1 cellular context compared by ENCODE assay signal in the genomic region with DNA sequence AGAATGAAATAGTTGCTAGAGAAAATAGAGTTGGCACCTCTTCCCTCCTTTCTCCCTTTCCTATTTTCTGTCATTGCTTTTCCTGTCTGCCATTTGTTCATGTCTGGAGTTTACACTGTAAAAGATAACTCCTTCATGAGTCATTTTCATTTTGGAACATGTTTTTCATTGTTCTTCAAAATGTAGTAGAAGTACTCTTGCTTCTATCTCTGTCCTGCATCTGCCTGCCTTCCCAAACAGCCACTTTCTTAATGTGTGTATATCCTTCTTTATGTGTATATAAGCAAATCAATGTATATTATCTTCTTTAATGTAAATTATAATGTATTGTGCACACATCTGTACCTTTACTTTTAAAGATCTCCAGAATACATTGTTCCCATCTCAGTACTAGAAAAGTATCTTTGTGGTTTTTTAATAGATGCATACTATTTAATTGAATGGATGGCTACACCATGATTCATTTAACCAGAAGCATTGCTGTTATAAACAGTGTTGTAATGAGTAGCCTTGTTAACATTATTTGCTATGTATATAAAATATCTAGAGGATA.
TF ChIP-seq lines count a peak whose summit lies in the region.

No MANE protein-coding gene starts in this region.

TF ChIP-seq in K562, 482 proteins besides CTCF, POLR2A, EP300 and RAD21 (continued from another document):
- TF ChIP-seq, protein P1, sequence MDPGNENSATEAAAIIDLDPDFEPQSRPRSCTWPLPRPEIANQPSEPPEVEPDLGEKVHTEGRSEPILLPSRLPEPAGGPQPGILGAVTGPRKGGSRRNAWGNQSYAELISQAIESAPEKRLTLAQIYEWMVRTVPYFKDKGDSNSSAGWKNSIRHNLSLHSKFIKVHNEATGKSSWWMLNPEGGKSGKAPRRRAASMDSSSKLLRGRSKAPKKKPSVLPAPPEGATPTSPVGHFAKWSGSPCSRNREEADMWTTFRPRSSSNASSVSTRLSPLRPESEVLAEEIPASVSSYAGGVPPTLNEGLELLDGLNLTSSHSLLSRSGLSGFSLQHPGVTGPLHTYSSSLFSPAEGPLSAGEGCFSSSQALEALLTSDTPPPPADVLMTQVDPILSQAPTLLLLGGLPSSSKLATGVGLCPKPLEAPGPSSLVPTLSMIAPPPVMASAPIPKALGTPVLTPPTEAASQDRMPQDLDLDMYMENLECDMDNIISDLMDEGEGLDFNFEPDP (CRISPR knock-in tag; IDR thresholded peaks at IDR 0.05), result no peak
- TF ChIP-seq TAL1 (IDR thresholded peaks at IDR 0.05), result peak; percentile 75
- TF ChIP-seq ZNF57 (CRISPR knock-in tag; IDR thresholded peaks at IDR 0.05), result no peak
- TF ChIP-seq ZNF354B (CRISPR knock-in tag; IDR thresholded peaks at IDR 0.05), result no peak
- TF ChIP-seq, protein P2, sequence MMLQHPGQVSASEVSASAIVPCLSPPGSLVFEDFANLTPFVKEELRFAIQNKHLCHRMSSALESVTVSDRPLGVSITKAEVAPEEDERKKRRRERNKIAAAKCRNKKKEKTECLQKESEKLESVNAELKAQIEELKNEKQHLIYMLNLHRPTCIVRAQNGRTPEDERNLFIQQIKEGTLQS (IDR thresholded peaks at IDR 0.05), result peak; percentile 89
- TF ChIP-seq, protein P2 (CRISPR knock-in tag; conservative IDR thresholded peaks at IDR 0.05), result no peak
- TF ChIP-seq ZNF24 (IDR thresholded peaks at IDR 0.05), result peak; percentile 85
- TF ChIP-seq ELF1 (tag; IDR thresholded peaks at IDR 0.05), result no peak
- peak; percentile 33; the same call in 1 of the 2 replicates for TF ChIP-seq ATF7 (IDR thresholded peaks at IDR 0.05)
- TF ChIP-seq ZNF224 (CRISPR knock-in tag; IDR thresholded peaks at IDR 0.05), result no peak
- peak; percentile 90 for TF ChIP-seq FOSL1 (tag; conservative IDR thresholded peaks at IDR 0.05)
- TF ChIP-seq JUN (IDR thresholded peaks at IDR 0.05; ENCODE audit: borderline replicate concordance, low read depth, low read length), result peak; percentile 34; the same call in 1 of the 2 replicates
- TF ChIP-seq JUN (CRISPR knock-in tag; IDR thresholded peaks at IDR 0.05; ENCODE audit: borderline replicate concordance), result no peak
- TF ChIP-seq NFE2 (IDR thresholded peaks at IDR 0.05; ENCODE audit: low read depth), result peak; percentile 21; the same call in 1 of the 2 replicates
- TF ChIP-seq CBFA2T2 (conservative IDR thresholded peaks at IDR 0.05), result peak; percentile 70
- no peak for TF ChIP-seq THRAP3 (IDR thresholded peaks at IDR 0.05; ENCODE audit: borderline replicate concordance)
- TF ChIP-seq CC2D1A (IDR thresholded peaks at IDR 0.05), result peak; percentile 64; the same call in 1 of the 2 replicates
- TF ChIP-seq OTX1 (CRISPR knock-in tag; IDR thresholded peaks at IDR 0.05), result no peak
- no peak for TF ChIP-seq ZNF717 (CRISPR knock-in tag; IDR thresholded peaks at IDR 0.05)
- no peak for TF ChIP-seq NCOA6 (IDR thresholded peaks at IDR 0.05)
- TF ChIP-seq CTBP1 (IDR thresholded peaks at IDR 0.05; ENCODE audit: borderline replicate concordance), result peak; percentile 58; the same call in 1 of the 2 replicates
- TF ChIP-seq TFAM (CRISPR knock-in tag; conservative IDR thresholded peaks at IDR 0.05), result no peak
- TF ChIP-seq SMARCC2 (IDR thresholded peaks at IDR 0.05; ENCODE audit: low read depth), result peak; percentile 80; the same call in 1 of the 2 replicates
- TF ChIP-seq ZFP1 (CRISPR knock-in tag; IDR thresholded peaks at IDR 0.05), result no peak
- TF ChIP-seq CREM (IDR thresholded peaks at IDR 0.05; ENCODE audit: low read depth), result 0 out of 2 replicates have a peak, but pooled peaks have one; percentile 20
- no peak for TF ChIP-seq STAG1 (CRISPR knock-in tag; IDR thresholded peaks at IDR 0.05; ENCODE audit: borderline replicate concordance)
- peak; percentile 61 for TF ChIP-seq STAT5A (IDR thresholded peaks at IDR 0.05; ENCODE audit: borderline replicate concordance, low read length)
- TF ChIP-seq, protein P3, sequence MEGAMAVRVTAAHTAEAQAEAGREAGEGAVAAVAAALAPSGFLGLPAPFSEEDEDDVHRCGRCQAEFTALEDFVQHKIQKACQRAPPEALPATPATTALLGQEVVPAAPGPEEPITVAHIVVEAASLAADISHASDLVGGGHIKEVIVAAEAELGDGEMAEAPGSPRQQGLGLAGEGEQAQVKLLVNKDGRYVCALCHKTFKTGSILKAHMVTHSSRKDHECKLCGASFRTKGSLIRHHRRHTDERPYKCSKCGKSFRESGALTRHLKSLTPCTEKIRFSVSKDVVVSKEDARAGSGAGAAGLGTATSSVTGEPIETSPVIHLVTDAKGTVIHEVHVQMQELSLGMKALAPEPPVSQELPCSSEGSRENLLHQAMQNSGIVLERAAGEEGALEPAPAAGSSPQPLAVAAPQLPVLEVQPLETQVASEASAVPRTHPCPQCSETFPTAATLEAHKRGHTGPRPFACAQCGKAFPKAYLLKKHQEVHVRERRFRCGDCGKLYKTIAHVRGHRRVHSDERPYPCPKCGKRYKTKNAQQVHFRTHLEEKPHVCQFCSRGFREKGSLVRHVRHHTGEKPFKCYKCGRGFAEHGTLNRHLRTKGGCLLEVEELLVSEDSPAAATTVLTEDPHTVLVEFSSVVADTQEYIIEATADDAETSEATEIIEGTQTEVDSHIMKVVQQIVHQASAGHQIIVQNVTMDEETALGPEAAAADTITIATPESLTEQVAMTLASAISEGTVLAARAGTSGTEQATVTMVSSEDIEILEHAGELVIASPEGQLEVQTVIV (CRISPR knock-in tag; IDR thresholded peaks at IDR 0.05; ENCODE audit: borderline replicate concordance), result no peak
- TF ChIP-seq, protein P4, sequence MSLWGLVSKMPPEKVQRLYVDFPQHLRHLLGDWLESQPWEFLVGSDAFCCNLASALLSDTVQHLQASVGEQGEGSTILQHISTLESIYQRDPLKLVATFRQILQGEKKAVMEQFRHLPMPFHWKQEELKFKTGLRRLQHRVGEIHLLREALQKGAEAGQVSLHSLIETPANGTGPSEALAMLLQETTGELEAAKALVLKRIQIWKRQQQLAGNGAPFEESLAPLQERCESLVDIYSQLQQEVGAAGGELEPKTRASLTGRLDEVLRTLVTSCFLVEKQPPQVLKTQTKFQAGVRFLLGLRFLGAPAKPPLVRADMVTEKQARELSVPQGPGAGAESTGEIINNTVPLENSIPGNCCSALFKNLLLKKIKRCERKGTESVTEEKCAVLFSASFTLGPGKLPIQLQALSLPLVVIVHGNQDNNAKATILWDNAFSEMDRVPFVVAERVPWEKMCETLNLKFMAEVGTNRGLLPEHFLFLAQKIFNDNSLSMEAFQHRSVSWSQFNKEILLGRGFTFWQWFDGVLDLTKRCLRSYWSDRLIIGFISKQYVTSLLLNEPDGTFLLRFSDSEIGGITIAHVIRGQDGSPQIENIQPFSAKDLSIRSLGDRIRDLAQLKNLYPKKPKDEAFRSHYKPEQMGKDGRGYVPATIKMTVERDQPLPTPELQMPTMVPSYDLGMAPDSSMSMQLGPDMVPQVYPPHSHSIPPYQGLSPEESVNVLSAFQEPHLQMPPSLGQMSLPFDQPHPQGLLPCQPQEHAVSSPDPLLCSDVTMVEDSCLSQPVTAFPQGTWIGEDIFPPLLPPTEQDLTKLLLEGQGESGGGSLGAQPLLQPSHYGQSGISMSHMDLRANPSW (CRISPR knock-in tag; IDR thresholded peaks at IDR 0.05), result no peak
- TF ChIP-seq, protein P5, sequence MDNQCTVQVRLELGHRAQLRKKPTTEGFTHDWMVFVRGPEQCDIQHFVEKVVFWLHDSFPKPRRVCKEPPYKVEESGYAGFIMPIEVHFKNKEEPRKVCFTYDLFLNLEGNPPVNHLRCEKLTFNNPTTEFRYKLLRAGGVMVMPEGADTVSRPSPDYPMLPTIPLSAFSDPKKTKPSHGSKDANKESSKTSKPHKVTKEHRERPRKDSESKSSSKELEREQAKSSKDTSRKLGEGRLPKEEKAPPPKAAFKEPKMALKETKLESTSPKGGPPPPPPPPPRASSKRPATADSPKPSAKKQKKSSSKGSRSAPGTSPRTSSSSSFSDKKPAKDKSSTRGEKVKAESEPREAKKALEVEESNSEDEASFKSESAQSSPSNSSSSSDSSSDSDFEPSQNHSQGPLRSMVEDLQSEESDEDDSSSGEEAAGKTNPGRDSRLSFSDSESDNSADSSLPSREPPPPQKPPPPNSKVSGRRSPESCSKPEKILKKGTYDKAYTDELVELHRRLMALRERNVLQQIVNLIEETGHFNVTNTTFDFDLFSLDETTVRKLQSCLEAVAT (IDR thresholded peaks at IDR 0.05), result peak; percentile 37 to 45; a peak in 1 of 4 replicates
- TF ChIP-seq RBM22 (IDR thresholded peaks at IDR 0.05; ENCODE audit: low read depth, low read length, poor library complexity, severe bottlenecking), result no peak
- 0 out of 2 replicates have a peak, but pooled peaks have one; percentile 20 for TF ChIP-seq POLR2H (tag; IDR thresholded peaks at IDR 0.05; ENCODE audit: low read depth)
- no peak for TF ChIP-seq EHMT2 (IDR thresholded peaks at IDR 0.05)
- no peak for TF ChIP-seq TAF7 (tag; IDR thresholded peaks at IDR 0.05)
- TF ChIP-seq RHOXF2B (CRISPR knock-in tag; conservative IDR thresholded peaks at IDR 0.05), result no peak
- no peak for TF ChIP-seq BACH1 (tag; IDR thresholded peaks at IDR 0.05)
- TF ChIP-seq HDAC2 (IDR thresholded peaks at IDR 0.05), result 0 out of 2 replicates have a peak, but pooled peaks have one; percentile 50
